In the genomic region with DNA sequence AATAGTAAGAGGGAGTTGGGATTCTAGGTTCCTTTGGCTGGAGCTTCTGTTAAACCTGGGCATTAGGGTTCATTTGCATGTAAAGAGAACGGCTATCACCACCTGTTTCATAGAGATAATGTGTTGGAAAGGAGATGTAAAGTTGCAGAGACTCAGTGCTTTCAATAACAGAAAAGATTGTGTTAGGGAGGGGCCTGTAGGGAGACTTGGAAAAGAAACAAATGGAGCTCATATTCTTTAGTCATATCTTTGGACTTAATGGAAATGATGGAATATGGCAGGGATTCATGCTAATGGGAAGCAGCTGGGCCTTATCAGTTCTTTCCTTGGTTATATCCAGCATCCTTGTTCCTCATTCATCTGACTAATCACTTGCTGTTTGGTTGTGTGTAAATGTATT, we compare ENCODE assay signal across 26 cellular contexts.
DNase-seq lines count a peak whose midpoint lies in the region; ATAC-seq, FAIRE-seq and TF ChIP-seq lines count a peak whose summit lies in the region.
"Had no signal": no experiment of that assay in that cellular context is flagged by ENCODE, and none has a peak within 500 bp of the region (broad histone marks: within the 10 kb centered on the region; RNA-seq: fewer than 3 reads in every experiment).

No MANE protein-coding gene starts in this region.

- TF ChIP-seq RAD21 in K562 (CRISPR knock-in tag; conservative IDR thresholded peaks at IDR 0.05 in 1 of 2, IDR thresholded peaks at IDR 0.05 in 1 of 2): no peak

- peaks cover 7% of the 10 kb centered on the region for H3K36me3 Mint-ChIP-seq in chondrocyte (ENCODE audit: low read depth)
- peaks cover 42 to 51% of the 10 kb centered on the region in 2 donors for H3K36me3 Mint-ChIP-seq in CD4-positive, alpha-beta memory T cell

- no peak overlapping the region for H3K4me2 ChIP-seq in K562 (ENCODE audit: insufficient read depth, low read length)

- TF ChIP-seq POLR2A in K562 (conservative IDR thresholded peaks at IDR 0.05): no peak

- peaks cover 4 to 6% of the 10 kb centered on the region in 2 experiments; a peak in 4 of 5 replicates for H3K4me1 ChIP-seq in K562 (replicated peaks in 1 of 2; ENCODE audit: control insufficient read depth in 2 of 2, insufficient read depth in 2 of 2, low read length in 2 of 2)
- H3K4me1 ChIP-seq in CD4-positive, alpha-beta memory T cell (ENCODE audit: insufficient read depth, low read length): no peaks in the 10 kb centered on the region
- H3K4me1 ChIP-seq: prostate gland had no signal

- peaks cover 5% of the 10 kb centered on the region for H3K4me1 Mint-ChIP-seq in chondrocyte (ENCODE audit: low read depth)
- H3K4me1 Mint-ChIP-seq in CD4-positive, alpha-beta memory T cell: peaks cover 0 to 2% (median 0%) of the 10 kb centered on the region in 4 donors

- H3K27me3 ChIP-seq in K562 (ENCODE audit: control insufficient read depth in 2 of 2, insufficient read depth in 2 of 2, low read length in 2 of 2): no peaks in the 10 kb centered on the region
- H3K27me3 ChIP-seq in CD4-positive, alpha-beta memory T cell (ENCODE audit: insufficient read depth, low read length): no peaks in the 10 kb centered on the region

- CTCF ChIA-PET in K562 (lab: Yijun Ruan, JAX; ENCODE audit: low intra/inter-chr PET ratio): no interaction called here
- CTCF ChIA-PET in CD4-positive, alpha-beta memory T cell (lab: Charles Lee; ENCODE audit: partially characterized antibody): interaction anchor here (0.7 kb wide), 1 partner anchor 160 kb away, joined by 3 read pairs; no protein-coding TSS in a partner anchor

- H3K36me3 ChIP-seq in K562 (ENCODE audit: control insufficient read depth, insufficient read depth, low read length): 0 out of 3 replicates have a peak, but pooled peaks cover 3% of the 10 kb centered on the region
- H3K36me3 ChIP-seq in CD4-positive, alpha-beta memory T cell (ENCODE audit: insufficient read depth, low read length): peaks cover 5% of the 10 kb centered on the region
- H3K36me3 ChIP-seq: prostate gland, thoracic aorta had no signal

- intact Hi-C loops in K562 (cut with micrococcal nuclease): no loop called here
- intact Hi-C loops in left cardiac atrium (cut with DNase I): no loop called here
- intact Hi-C loops in CD4-positive, alpha-beta memory T cell (cut with micrococcal nuclease): no loop called here

- H3K4me3 Mint-ChIP-seq in chondrocyte (ENCODE audit: unreplicated experiment): no peak overlapping the region
- H3K4me3 Mint-ChIP-seq in CD4-positive, alpha-beta memory T cell: no peak overlapping the region
- H3K4me3 Mint-ChIP-seq: CD8-positive, alpha-beta T cell; neural crest cell; stimulated activated naive B cell treated with anti-CD40 and anti-IgM and Interleukin-4, amounts not matched to agents 10 μg/mL and 1 μg/mL and 100 μg/mL, for 72 hours; T-cell had no signal

- no TSS peak for BruUV-seq in K562 (replicated peaks; lab: Mats Ljungman, UMichigan)

- H3K9me3 Mint-ChIP-seq in chondrocyte (ENCODE audit: low read depth): no peaks in the 10 kb centered on the region
- no peaks in the 10 kb centered on the region for H3K9me3 Mint-ChIP-seq in CD4-positive, alpha-beta memory T cell
- H3K9me3 Mint-ChIP-seq: CD8-positive, alpha-beta T cell; neural crest cell; stimulated activated naive B cell treated with anti-CD40 and anti-IgM and Interleukin-4, amounts not matched to agents 10 μg/mL and 1 μg/mL and 100 μg/mL, for 72 hours; T-cell had no signal

- peak; percentile 46 for FAIRE-seq in K562 (lab: Jason Lieb, UNC)
- FAIRE-seq: bronchial epithelial cell, GM12892, GM19239, HTR-8/SVneo had no signal

- in situ Hi-C loops in K562 (cut with MboI): no loop called here

- H3K27ac ChIP-seq in K562 (ENCODE audit: extremely low read depth, low read depth, low read length): no peak overlapping the region
- H3K27ac ChIP-seq in CD4-positive, alpha-beta memory T cell (ENCODE audit: low read depth, low read length): no peak overlapping the region
- H3K27ac ChIP-seq: prostate gland, thoracic aorta had no signal

- WGBS in K562 (ENCODE audit: insufficient coverage, low coverage, missing lambda C conversion rate): 0% methylated on average over 1 of the region's 1 CpG

- ATAC-seq in K562 (peak; percentile 77), left cardiac atrium (peak; percentile 23 to 77)
- ATAC-seq: stimulated activated naive B cell treated with anti-CD40 and anti-IgM and Interleukin-4, amounts not matched to agents 10 μg/mL and 1 μg/mL and 100 μg/mL, for 72 hours had no signal

- H3K79me2 ChIP-seq in K562 (ENCODE audit: control insufficient read depth, insufficient read depth, low read length): no peaks in the 10 kb centered on the region

- no peak overlapping the region for H3K9ac ChIP-seq in K562 (ENCODE audit: insufficient read depth in 1 of 2, low read depth in 2 of 2, low read length in 2 of 2)

- H3K9me3 ChIP-seq in K562 (replicated peaks; ENCODE audit: control insufficient read depth, insufficient read depth, low read depth, low read length): no peaks in the 10 kb centered on the region
- no peaks in the 10 kb centered on the region for H3K9me3 ChIP-seq in CD4-positive, alpha-beta memory T cell (ENCODE audit: control insufficient read depth in 1 of 2, low read length in 2 of 2)
- H3K9me3 ChIP-seq: prostate gland, thoracic aorta had no signal

- no peaks in the 10 kb centered on the region for H3K9me1 ChIP-seq in K562 (ENCODE audit: control insufficient read depth, insufficient read depth, low read length)

- no peaks in the 10 kb centered on the region for H3K27me3 Mint-ChIP-seq in chondrocyte (ENCODE audit: low read depth)
- no peaks in the 10 kb centered on the region for H3K27me3 Mint-ChIP-seq in CD4-positive, alpha-beta memory T cell
- H3K27me3 Mint-ChIP-seq: stimulated activated naive B cell treated with anti-CD40 and anti-IgM and Interleukin-4, amounts not matched to agents 10 μg/mL and 1 μg/mL and 100 μg/mL, for 72 hours; T-cell had no signal

- TF ChIP-seq EP300 in K562 (IDR thresholded peaks at IDR 0.05; ENCODE audit: low read length): 0 out of 2 replicates have a peak, but pooled peaks have one; percentile 14

- no peak overlapping the region for H3K27ac Mint-ChIP-seq in chondrocyte (ENCODE audit: unreplicated experiment)
- no peak overlapping the region for H3K27ac Mint-ChIP-seq in CD4-positive, alpha-beta memory T cell
- H3K27ac Mint-ChIP-seq: CD8-positive, alpha-beta T cell; stimulated activated naive B cell treated with anti-CD40 and anti-IgM and Interleukin-4, amounts not matched to agents 10 μg/mL and 1 μg/mL and 100 μg/mL, for 72 hours; T-cell had no signal

- POLR2A ChIA-PET in K562 (lab: Yijun Ruan, JAX): interaction anchor here (0.6 to 1.1 kb wide), 4 partner anchors 11 to 329 kb away, joined by 3 to 5 read pairs (median 3); a partner anchor contains a TSS
- POLR2A ChIA-PET in CD4-positive, alpha-beta memory T cell (lab: Charles Lee; ENCODE audit: partially characterized antibody): interaction anchor here (0.7 kb wide), 1 partner anchor 153 kb away, joined by 3 read pairs; a partner anchor contains a TSS

- DNase-seq in AG09309 (ENCODE audit: low read depth) (peak; percentile 44), HCEC 1CT (peak; percentile 13), K562 (ENCODE audit: extremely low read depth in 1 of 4, low spot score in 3 of 4) (peak in 3 of 4 experiments; percentile 17 to 30 (median 21)), left cardiac atrium (no peak), T-helper 9 cell (no peak), OCI-M2 (lab: John Stamatoyannopoulos, UW; ENCODE audit: unreplicated experiment) (no peak), chondrocyte (ENCODE audit: low spot score) (no peak)
- no peak for DNase-seq in CD4-positive, alpha-beta memory T cell
- DNase-seq: ACHN; activated CD4-positive, alpha-beta T cell treated with anti-CD3 and anti-CD28 coated beads, Interleukin-2, amount 50 U/mL, for 1 hour; activated CD8-positive, alpha-beta memory T cell treated with anti-CD3 and anti-CD28 coated beads, Interleukin-2, amount 50 U/mL, for 48 hours; CD8-positive, alpha-beta T cell; dermis blood vessel endothelial cell; NCI-H1417; NCI-H524; SHP77 treated with DMSO at 0.1 percent for 48 hours; stimulated activated CD4-positive, alpha-beta T cell treated with anti-CD3 and anti-CD28 coated beads, Interleukin-1b, Interleukin-23, amount 100 ng/mL, for 48 hours; stimulated activated naive B cell treated with anti-CD40 and anti-IgM and Interleukin-4, amounts not matched to agents 10 μg/mL and 1 μg/mL and 100 μg/mL, for 72 hours; T-cell had no signal

- H3K4me3 ChIP-seq in AG09309 (ENCODE audit: control insufficient read depth, low read depth, low read length) (no peak overlapping the region), K562 (no peak overlapping the region)
- no peak overlapping the region for H3K4me3 ChIP-seq in CD4-positive, alpha-beta memory T cell (ENCODE audit: low read length in 2 of 2)
- H3K4me3 ChIP-seq: prostate gland, thoracic aorta had no signal

- no peak overlapping the region for H2AFZ ChIP-seq in K562 (ENCODE audit: low read depth, low read length)

- H4K20me1 ChIP-seq in K562 (replicated peaks; ENCODE audit: control insufficient read depth, insufficient read depth, low read length): no peaks in the 10 kb centered on the region

- TF ChIP-seq CTCF in AG09309 (IDR thresholded peaks at IDR 0.05; ENCODE audit: control insufficient read depth, insufficient read depth, low read depth, low read length, missing control alignments) (no peak), K562 (IDR thresholded peaks at IDR 0.05 in 2 of 3, conservative IDR thresholded peaks at IDR 0.05 in 1 of 3; ENCODE audit: insufficient read depth in 2 of 3, low read depth in 1 of 3, low read length in 3 of 3) (no peak), chondrocyte (IDR thresholded peaks at IDR 0.05) (no peak)

TF ChIP-seq in K562, 482 proteins besides CTCF, POLR2A, EP300 and RAD21 (continues in another document):
- TF ChIP-seq PPARD (CRISPR knock-in tag; IDR thresholded peaks at IDR 0.05) (no peak), ZNF197 (CRISPR knock-in tag; IDR thresholded peaks at IDR 0.05; ENCODE audit: low read depth) (no peak), ZNF134 (CRISPR knock-in tag; conservative IDR thresholded peaks at IDR 0.05) (no peak), ZZZ3 (IDR thresholded peaks at IDR 0.05) (no peak), RBM17 (IDR thresholded peaks at IDR 0.05; ENCODE audit: borderline replicate concordance, low read depth, low read length) (no peak), MAZ (CRISPR knock-in tag; conservative IDR thresholded peaks at IDR 0.05 in 1 of 2, IDR thresholded peaks at IDR 0.05 in 1 of 2) (no peak), KDM1A (IDR thresholded peaks at IDR 0.05) (peak in 1 of 2 experiments; percentile 27; a peak in 1 of 4 replicates), CSDE1 (IDR thresholded peaks at IDR 0.05) (no peak), E2F3 (CRISPR knock-in tag; IDR thresholded peaks at IDR 0.05) (no peak), CTBP1 (IDR thresholded peaks at IDR 0.05; ENCODE audit: borderline replicate concordance) (0 out of 2 replicates have a peak, but pooled peaks have one; percentile 15), ADNP (tag; IDR thresholded peaks at IDR 0.05) (no peak), RCOR1 (IDR thresholded peaks at IDR 0.05; ENCODE audit: borderline replicate concordance in 1 of 2, low read depth in 2 of 2, low read length in 2 of 2) (peak in 1 of 2 experiments; percentile 75; a peak in 2 of 4 replicates), SMARCA4 (IDR thresholded peaks at IDR 0.05) (peak; percentile 51; the same call in 1 of the 2 replicates), ZSCAN32 (CRISPR knock-in tag; IDR thresholded peaks at IDR 0.05) (no peak)

Comparison
In these comparisons a context has a peak if more than half of its experiments do, and no peak if none do; other contexts are left out.
1. DNase-seq: peak in AG09309 (single experiment), HCEC 1CT (single experiment) and K562 (3 of 4); none in left cardiac atrium (single experiment), T-helper 9 cell (single experiment), OCI-M2 (single experiment), chondrocyte (single experiment) and CD4-positive, alpha-beta memory T cell (0 of 5).